1 cellular context compared by ENCODE assay signal in the genomic region with DNA sequence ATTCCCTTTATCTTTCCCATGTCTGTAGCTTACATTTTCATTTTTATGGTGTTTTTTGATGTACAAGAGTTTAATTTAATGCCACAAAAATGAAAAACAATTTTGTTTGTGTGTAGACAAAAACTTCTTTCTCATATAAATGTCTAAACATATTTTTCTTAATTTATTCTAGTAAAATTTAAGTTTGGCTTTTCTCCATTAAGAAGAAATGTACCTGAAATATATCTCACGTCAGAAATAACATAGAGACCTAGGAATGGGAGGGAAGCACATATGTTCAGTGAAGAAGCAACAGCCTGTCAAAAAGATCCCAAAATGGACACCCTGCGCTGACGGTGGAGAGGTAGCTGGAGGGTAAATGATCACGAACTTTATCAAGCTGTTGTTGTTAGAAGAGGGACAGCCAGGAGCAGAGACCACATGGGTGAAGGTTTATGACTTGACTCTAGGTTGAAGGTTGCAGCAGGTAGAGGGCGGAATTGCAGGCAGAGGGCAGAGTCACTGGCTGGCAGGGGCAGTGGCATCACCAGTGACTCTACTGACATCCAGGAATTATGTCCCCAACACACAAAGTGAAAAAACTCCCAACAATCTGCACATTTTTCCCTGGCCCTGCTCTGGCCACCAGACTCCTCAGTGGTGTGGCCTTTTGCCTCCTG.
TF ChIP-seq lines count a peak whose summit lies in the region.

No MANE protein-coding gene starts in this region.

TF ChIP-seq in HEK293, 187 proteins besides CTCF, POLR2A, EP300 and RAD21 (continued from another document):
- no peak for TF ChIP-seq ZNF830 (tag by site-specific recombination; IDR thresholded peaks at IDR 0.05; ENCODE audit: low read depth)
